Comparison of ENCODE assay signal across 20 cellular contexts in genomic region chr14:104207142-104207845, GRCh38.
"Had no signal": no experiment of that assay in that cellular context is flagged by ENCODE, and none has a peak within 500 bp of the region (broad histone marks: within the 10 kb centered on the region; RNA-seq: fewer than 3 reads in every experiment).

No MANE protein-coding gene starts in this region.

- H3K27me3 ChIP-seq: foreskin keratinocyte, hepatocyte had no signal

- H3K27ac ChIP-seq: coronary artery, dorsolateral prefrontal cortex, esophagus muscularis mucosa, foreskin keratinocyte, gastroesophageal sphincter, heart left ventricle, hepatocyte, left lung, lower lobe of right lung had no signal

- H3K4me1 ChIP-seq: esophagus muscularis mucosa, foreskin keratinocyte, gastroesophageal sphincter, heart left ventricle, lower lobe of right lung had no signal

- H3K9me3 ChIP-seq: esophagus muscularis mucosa, gastroesophageal sphincter, heart left ventricle, left lung, lower lobe of right lung had no signal

- DNase-seq: dermis blood vessel endothelial cell; dorsolateral prefrontal cortex; effector CD4-positive, alpha-beta T cell; effector memory CD4-positive, alpha-beta T cell; foreskin keratinocyte; heart left ventricle; immature natural killer cell; islet precursor cell; left cardiac atrium; left ventricle myocardium superior; lower lobe of right lung; mesenchymal stem cell had no signal

- ATAC-seq: foreskin keratinocyte, gastroesophageal sphincter, left cardiac atrium, left ventricle myocardium superior had no signal

- H3K36me3 ChIP-seq: esophagus muscularis mucosa, gastroesophageal sphincter, heart left ventricle, left lung, lower lobe of right lung had no signal

- H3K4me3 ChIP-seq: coronary artery, dorsolateral prefrontal cortex, esophagus muscularis mucosa, gastroesophageal sphincter, heart left ventricle, hepatocyte, left lung, lower lobe of right lung had no signal

- FAIRE-seq: colon, endothelial cell of umbilical vein, frontal cortex had no signal
